ENCODE assay signal across 1 cellular context in the genomic region with DNA sequence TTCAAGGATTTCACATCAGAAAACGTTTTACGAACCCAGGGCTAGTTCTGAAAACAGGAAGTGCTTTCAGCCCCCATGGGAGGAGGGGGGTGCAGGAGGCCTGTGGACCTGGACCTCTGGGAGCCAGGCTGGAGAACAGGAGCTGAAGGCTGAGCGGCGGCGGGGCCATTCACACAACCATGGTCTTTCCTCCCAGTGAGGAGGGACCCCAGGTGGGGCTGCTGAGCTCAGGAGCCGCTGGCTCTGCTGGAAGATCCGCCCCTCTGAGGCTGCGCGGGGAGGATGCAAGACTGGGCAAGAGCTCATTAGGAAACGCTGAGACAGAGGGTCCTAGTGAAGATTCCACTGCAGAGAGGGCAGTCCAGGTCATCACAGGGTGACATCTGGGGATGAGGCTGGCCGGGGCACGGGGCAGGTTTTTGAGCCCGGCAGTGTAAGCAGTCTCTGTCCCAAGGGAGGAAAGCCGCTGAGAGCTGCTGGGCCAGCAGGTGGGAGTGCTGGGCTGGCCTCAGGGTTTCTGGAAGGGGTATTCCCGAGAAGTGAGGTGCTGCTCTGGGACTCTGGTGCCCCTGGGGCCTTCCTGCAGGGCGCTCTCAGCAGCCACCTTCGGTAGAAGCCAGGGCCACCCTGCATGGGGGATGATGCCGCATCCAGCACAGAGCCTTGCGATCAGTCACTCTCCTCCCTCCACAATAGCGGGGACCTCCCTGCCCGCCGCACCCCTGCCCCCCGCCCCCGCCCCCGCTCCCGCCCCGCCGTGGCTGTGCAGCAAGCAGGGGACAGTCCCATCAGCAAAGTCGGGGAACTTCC.
A peak's percentile ranks its signal among the peaks of the same experiment; 100 is the strongest.
TF ChIP-seq lines count a peak whose summit lies in the region.

No MANE protein-coding gene starts in this region.

TF ChIP-seq in GM12878, 131 proteins besides CTCF, POLR2A, EP300 and RAD21 (continued from another document):
- TF ChIP-seq PAX5 (IDR thresholded peaks at IDR 0.05; ENCODE audit: borderline replicate concordance, low read depth, low read length) (peak; percentile 46; the same call in 1 of the 2 replicates), TCF7 (IDR thresholded peaks at IDR 0.05; ENCODE audit: borderline replicate concordance) (no peak), BHLHE40 (IDR thresholded peaks at IDR 0.05; ENCODE audit: borderline replicate concordance in 1 of 2, low read depth in 2 of 2, low read length in 1 of 2) (peak; percentile 10 to 58; a peak in 3 of 4 replicates), ATF7 (IDR thresholded peaks at IDR 0.05; ENCODE audit: low read depth) (0 out of 2 replicates have a peak, but pooled peaks have one; percentile 13), MEF2B (IDR thresholded peaks at IDR 0.05; ENCODE audit: partially characterized antibody, poor library complexity, severe bottlenecking) (peak; percentile 99), SKIL (IDR thresholded peaks at IDR 0.05; ENCODE audit: low read depth, poor library complexity, severe bottlenecking) (no peak), ZNF207 (IDR thresholded peaks at IDR 0.05; ENCODE audit: borderline replicate concordance) (peak; percentile 66; the same call in 1 of the 2 replicates), ELK1 (IDR thresholded peaks at IDR 0.05; ENCODE audit: low read depth, low read length) (no peak), BACH1 (IDR thresholded peaks at IDR 0.05; ENCODE audit: borderline replicate concordance) (0 out of 2 replicates have a peak, but pooled peaks have one; percentile 25), SPI1 (IDR thresholded peaks at IDR 0.05; ENCODE audit: borderline replicate concordance, insufficient read depth, low read depth, low read length) (peak; percentile 95), CEBPB (IDR thresholded peaks at IDR 0.05; ENCODE audit: borderline replicate concordance in 1 of 2, low read depth in 2 of 2, low read length in 2 of 2) (no peak), ATF3 (IDR thresholded peaks at IDR 0.05; ENCODE audit: borderline replicate concordance, extremely low read depth, low read depth, low read length) (no peak), POU2F2 (IDR thresholded peaks at IDR 0.05; ENCODE audit: borderline replicate concordance, low read depth, low read length) (no peak), SUZ12 (IDR thresholded peaks at IDR 0.05; ENCODE audit: unreplicated experiment) (no peak)
- TF ChIP-seq, protein P1, sequence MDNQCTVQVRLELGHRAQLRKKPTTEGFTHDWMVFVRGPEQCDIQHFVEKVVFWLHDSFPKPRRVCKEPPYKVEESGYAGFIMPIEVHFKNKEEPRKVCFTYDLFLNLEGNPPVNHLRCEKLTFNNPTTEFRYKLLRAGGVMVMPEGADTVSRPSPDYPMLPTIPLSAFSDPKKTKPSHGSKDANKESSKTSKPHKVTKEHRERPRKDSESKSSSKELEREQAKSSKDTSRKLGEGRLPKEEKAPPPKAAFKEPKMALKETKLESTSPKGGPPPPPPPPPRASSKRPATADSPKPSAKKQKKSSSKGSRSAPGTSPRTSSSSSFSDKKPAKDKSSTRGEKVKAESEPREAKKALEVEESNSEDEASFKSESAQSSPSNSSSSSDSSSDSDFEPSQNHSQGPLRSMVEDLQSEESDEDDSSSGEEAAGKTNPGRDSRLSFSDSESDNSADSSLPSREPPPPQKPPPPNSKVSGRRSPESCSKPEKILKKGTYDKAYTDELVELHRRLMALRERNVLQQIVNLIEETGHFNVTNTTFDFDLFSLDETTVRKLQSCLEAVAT (IDR thresholded peaks at IDR 0.05) = peak; percentile 47; the same call in 1 of the 2 replicates
- TF ChIP-seq, protein P2, sequence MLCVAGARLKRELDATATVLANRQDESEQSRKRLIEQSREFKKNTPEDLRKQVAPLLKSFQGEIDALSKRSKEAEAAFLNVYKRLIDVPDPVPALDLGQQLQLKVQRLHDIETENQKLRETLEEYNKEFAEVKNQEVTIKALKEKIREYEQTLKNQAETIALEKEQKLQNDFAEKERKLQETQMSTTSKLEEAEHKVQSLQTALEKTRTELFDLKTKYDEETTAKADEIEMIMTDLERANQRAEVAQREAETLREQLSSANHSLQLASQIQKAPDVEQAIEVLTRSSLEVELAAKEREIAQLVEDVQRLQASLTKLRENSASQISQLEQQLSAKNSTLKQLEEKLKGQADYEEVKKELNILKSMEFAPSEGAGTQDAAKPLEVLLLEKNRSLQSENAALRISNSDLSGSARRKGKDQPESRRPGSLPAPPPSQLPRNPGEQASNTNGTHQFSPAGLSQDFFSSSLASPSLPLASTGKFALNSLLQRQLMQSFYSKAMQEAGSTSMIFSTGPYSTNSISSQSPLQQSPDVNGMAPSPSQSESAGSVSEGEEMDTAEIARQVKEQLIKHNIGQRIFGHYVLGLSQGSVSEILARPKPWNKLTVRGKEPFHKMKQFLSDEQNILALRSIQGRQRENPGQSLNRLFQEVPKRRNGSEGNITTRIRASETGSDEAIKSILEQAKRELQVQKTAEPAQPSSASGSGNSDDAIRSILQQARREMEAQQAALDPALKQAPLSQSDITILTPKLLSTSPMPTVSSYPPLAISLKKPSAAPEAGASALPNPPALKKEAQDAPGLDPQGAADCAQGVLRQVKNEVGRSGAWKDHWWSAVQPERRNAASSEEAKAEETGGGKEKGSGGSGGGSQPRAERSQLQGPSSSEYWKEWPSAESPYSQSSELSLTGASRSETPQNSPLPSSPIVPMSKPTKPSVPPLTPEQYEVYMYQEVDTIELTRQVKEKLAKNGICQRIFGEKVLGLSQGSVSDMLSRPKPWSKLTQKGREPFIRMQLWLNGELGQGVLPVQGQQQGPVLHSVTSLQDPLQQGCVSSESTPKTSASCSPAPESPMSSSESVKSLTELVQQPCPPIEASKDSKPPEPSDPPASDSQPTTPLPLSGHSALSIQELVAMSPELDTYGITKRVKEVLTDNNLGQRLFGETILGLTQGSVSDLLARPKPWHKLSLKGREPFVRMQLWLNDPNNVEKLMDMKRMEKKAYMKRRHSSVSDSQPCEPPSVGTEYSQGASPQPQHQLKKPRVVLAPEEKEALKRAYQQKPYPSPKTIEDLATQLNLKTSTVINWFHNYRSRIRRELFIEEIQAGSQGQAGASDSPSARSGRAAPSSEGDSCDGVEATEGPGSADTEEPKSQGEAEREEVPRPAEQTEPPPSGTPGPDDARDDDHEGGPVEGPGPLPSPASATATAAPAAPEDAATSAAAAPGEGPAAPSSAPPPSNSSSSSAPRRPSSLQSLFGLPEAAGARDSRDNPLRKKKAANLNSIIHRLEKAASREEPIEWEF (IDR thresholded peaks at IDR 0.05; ENCODE audit: insufficient replicate concordance, low read depth, low read length) = peak; percentile 49
